8 cellular contexts compared by ENCODE assay signal in the genomic region with DNA sequence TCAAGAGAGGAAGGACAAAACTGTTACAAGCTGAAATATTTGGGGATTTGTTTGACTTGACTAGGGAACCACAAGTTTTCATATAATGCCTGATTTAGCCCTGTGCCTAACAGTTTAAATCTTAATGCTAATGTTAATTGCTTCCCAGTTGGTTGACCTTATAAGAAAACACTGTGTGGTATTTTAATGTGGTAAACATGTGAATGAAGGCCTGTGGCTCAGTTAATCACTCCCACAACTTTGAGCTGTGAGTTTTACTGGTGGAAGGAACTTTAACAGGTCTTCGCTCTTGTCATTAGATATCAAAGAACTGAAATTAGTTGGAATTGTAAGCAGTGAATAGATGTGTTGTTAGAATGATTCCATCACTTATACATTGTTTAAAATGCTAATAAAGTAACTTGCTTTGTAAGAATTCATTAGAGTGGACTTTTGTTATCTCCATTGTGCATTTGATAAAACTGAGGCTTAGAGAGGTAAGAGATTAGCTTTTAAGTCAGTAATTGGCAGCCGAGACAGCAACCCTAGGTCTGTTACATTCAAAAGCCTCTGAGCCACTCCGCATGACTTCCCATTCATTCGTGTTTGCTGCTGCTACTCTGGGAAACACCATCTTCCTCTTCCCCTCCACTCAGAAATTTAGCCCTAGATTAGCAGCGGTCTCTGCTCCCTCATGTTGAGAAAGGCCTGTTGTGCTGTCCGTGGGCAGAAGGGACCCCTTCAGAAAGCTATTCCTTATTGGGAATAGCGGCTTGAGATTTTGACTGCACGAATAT. TPM values are rescaled to one million over a fixed set of nuclear protein-coding genes. Genes with fewer than 3 reads are reported as not detected.
A peak's percentile ranks its signal among the peaks of the same experiment; 100 is the strongest.
DNase-seq lines count a peak whose midpoint lies in the region; ATAC-seq and TF ChIP-seq lines count a peak whose summit lies in the region.

No MANE protein-coding gene starts in this region.

- peak overlapping the region; percentile 84 for H3K4me2 ChIP-seq in neural progenitor cell

- peaks cover 43% of the 10 kb centered on the region for H3K79me2 ChIP-seq in neural progenitor cell (ENCODE audit: low read depth)

- H3K27me3 ChIP-seq in neural progenitor cell, result no peaks in the 10 kb centered on the region

- H3K4me3 Mint-ChIP-seq in IgD-negative memory B cell (peak overlapping the region; percentile 95 to 98 (median 98)), neural progenitor cell (peak overlapping the region; percentile 96)

- H3K36me3 ChIP-seq in SK-N-MC (ENCODE audit: insufficient read depth, low read length), result peaks cover 40% of the 10 kb centered on the region
- no peaks in the 10 kb centered on the region for H3K36me3 ChIP-seq in neural progenitor cell

- H3K4me1 Mint-ChIP-seq in IgD-negative memory B cell (peaks cover 17 to 41% (median 28%) of the 10 kb centered on the region in 3 donors), neural progenitor cell (peaks cover 24% of the 10 kb centered on the region)

- no peaks in the 10 kb centered on the region for H3K27me3 Mint-ChIP-seq in IgD-negative memory B cell
- no peaks in the 10 kb centered on the region for H3K27me3 Mint-ChIP-seq in neural progenitor cell (ENCODE audit: insufficient read depth, low read depth)

- no peak for TF ChIP-seq CTCF in neural progenitor cell (IDR thresholded peaks at IDR 0.05)

- H4K20me1 ChIP-seq in neural progenitor cell (ENCODE audit: low read depth), result peaks cover 6% of the 10 kb centered on the region

- H3K27ac Mint-ChIP-seq in IgD-negative memory B cell (peak overlapping the region; percentile 93 to 97 (median 95)), neural progenitor cell (peak overlapping the region; percentile 23)

- H3K4me1 ChIP-seq in neural progenitor cell, result peaks cover 30% of the 10 kb centered on the region

- H3K4me3 ChIP-seq in SK-N-MC, result peak overlapping the region; percentile 84
- H3K4me3 ChIP-seq in neural progenitor cell, result peak overlapping the region; percentile 87

- H3K36me3 Mint-ChIP-seq in IgD-negative memory B cell (no peaks in the 10 kb centered on the region), neural progenitor cell (peaks cover 12% of the 10 kb centered on the region)

- DNase-seq in Daoy (ENCODE audit: low read depth), result peak; percentile 34
- no peak for DNase-seq in SK-N-MC (ENCODE audit: low read depth, low spot score)
- peak; percentile 52 to 54 for DNase-seq in erythroblast (lab: John Stamatoyannopoulos, UW)
- DNase-seq in neural progenitor cell (ENCODE audit: low spot score), result peak; percentile 93
- DNase-seq in stimulated activated CD8-positive, alpha-beta memory T cell treated with anti-CD3 and anti-CD28 coated beads, Interleukin-4, amount 100 ng/mL, for 48 hours, result no peak

- H2AFZ ChIP-seq in neural progenitor cell (replicated peaks), result no peak overlapping the region

- peaks cover 36% of the 10 kb centered on the region for H3F3A ChIP-seq in neural progenitor cell (ENCODE audit: low read depth)

- H3K9ac ChIP-seq in SK-N-MC (ENCODE audit: insufficient read length) (peak overlapping the region; percentile 88), neural progenitor cell (peak overlapping the region; percentile 33)

- no peak for ATAC-seq in HG03045 (IDR thresholded peaks at IDR 0.05; ENCODE audit: unreplicated experiment)
- ATAC-seq in HG03095 (IDR thresholded peaks at IDR 0.05; ENCODE audit: unreplicated experiment), result no peak

- H3K9me3 ChIP-seq in SK-N-MC (ENCODE audit: low read depth, low read length), result no peaks in the 10 kb centered on the region
- H3K9me3 ChIP-seq in neural progenitor cell (ENCODE audit: low read depth), result no peaks in the 10 kb centered on the region

- H3K9me3 Mint-ChIP-seq in IgD-negative memory B cell, result no peaks in the 10 kb centered on the region
- no peaks in the 10 kb centered on the region for H3K9me3 Mint-ChIP-seq in neural progenitor cell

- TF ChIP-seq POLR2A in erythroblast (IDR thresholded peaks at IDR 0.05; ENCODE audit: low read length), result no peak

- peak overlapping the region; percentile 33 for H3K27ac ChIP-seq in SK-N-MC
- peak overlapping the region; percentile 90 for H3K27ac ChIP-seq in neural progenitor cell

RNA-seq across cellular contexts. Expression of a gene that starts 1.0 kb away (rescaled TPM):
- 48.3 and 50.1 TPM in 2 replicates for total RNA-seq in Daoy (2014; rRNA removed; shearing (Covaris generic))
- polyA plus RNA-seq in IgD-negative memory B cell, result 18.5 TPM
- 30.4 and 51.3 TPM in 2 replicates for total RNA-seq in neural progenitor cell (ENCODE audit: low replicate concordance)

RNA-seq across cellular contexts. Expression of a gene that starts 46.7 kb away (rescaled TPM):
- 90.7 and 96.7 TPM in 2 replicates for total RNA-seq in Daoy (2014; rRNA removed; shearing (Covaris generic))
- 21.3 TPM for polyA plus RNA-seq in IgD-negative memory B cell
- 72.5 and 109 TPM in 2 replicates for total RNA-seq in neural progenitor cell (ENCODE audit: low replicate concordance)

Comparison
In these comparisons a context has a peak if more than half of its experiments do, and no peak if none do; other contexts are left out.
1. DNase-seq: peak in Daoy (single experiment), erythroblast (2 of 2) and neural progenitor cell (single experiment); none in SK-N-MC (single experiment) and stimulated activated CD8-positive, alpha-beta memory T cell treated with anti-CD3 and anti-CD28 coated beads, Interleukin-4, amount 100 ng/mL, for 48 hours (single experiment).